12 cellular contexts compared by ENCODE assay signal in genomic region chr19:54509200-54509940, GRCh38. TPM values are rescaled to one million over a fixed set of nuclear protein-coding genes. Genes with fewer than 3 reads are reported as not detected.
DNase-seq lines count a peak whose midpoint lies in the region; ATAC-seq, FAIRE-seq and TF ChIP-seq lines count a peak whose summit lies in the region.
"Not testable (repeated sequence)": the region's sequence is repeated elsewhere in the genome, so short reads cannot be mapped to it uniquely, and the experiment has no call there.
"Had no signal": no experiment of that assay in that cellular context is flagged by ENCODE, and none has a peak within 500 bp of the region (broad histone marks: within the 10 kb centered on the region; RNA-seq: fewer than 3 reads in every experiment).

No MANE protein-coding gene starts in this region.

- TF ChIP-seq CTCF in A549 (IDR thresholded peaks at IDR 0.05); GM12878 (IDR thresholded peaks at IDR 0.05 in 2 of 3, conservative IDR thresholded peaks at IDR 0.05 in 1 of 3; ENCODE audit: control insufficient read depth in 2 of 3, extremely low read depth in 1 of 3, insufficient read depth in 1 of 3, low read depth in 3 of 3, low read length in 3 of 3): not testable (repeated sequence)

- peak; percentile 65 to 83 for ATAC-seq in A549
- ATAC-seq in SK-N-SH treated with all-trans-retinoic acid at 6 μM for 48 hours: peak; percentile 43; the same call in 2 of the 3 replicates
- ATAC-seq in activated CD8-positive, alpha-beta memory T cell treated with anti-CD3 and anti-CD28 coated beads, Interleukin-2, amount 10 ng/mL, durations not matched to agents 7 days and 5 days: peak; percentile 76
- peak; percentile 88 for ATAC-seq in GM12878
- peak; percentile 95 to 99 for ATAC-seq in naive B cell (ENCODE audit: low read depth in 2 of 2)
- peak; percentile 57 for ATAC-seq in stimulated activated naive CD8-positive, alpha-beta T cell treated with anti-CD3 and anti-CD28 coated beads, Interleukin-15, Interleukin-2, amounts not matched to agents 100 U/mL and 50 U/mL, for 24 hours

- H3K36me3 Mint-ChIP-seq in activated CD8-positive, alpha-beta memory T cell treated with anti-CD3 and anti-CD28 coated beads, Interleukin-2, amount 10 ng/mL, durations not matched to agents 7 days and 5 days; immature natural killer cell; naive B cell: not testable (repeated sequence)

- not testable (repeated sequence) for DNase-seq in A549 (ENCODE audit: low read depth in 1 of 2, low spot score in 1 of 2); GM18507 (ENCODE audit: extremely low spot score, insufficient read length, low read depth); activated CD8-positive, alpha-beta memory T cell treated with anti-CD3 and anti-CD28 coated beads, Interleukin-2, amount 10 ng/mL, durations not matched to agents 7 days and 5 days; GM12878 (ENCODE audit: low read depth, low spot score); immature natural killer cell
- peak; percentile 19 for DNase-seq in naive B cell
- DNase-seq in stimulated activated naive CD8-positive, alpha-beta T cell treated with anti-CD3 and anti-CD28 coated beads, Interleukin-15, Interleukin-2, amounts not matched to agents 100 U/mL and 50 U/mL, for 24 hours: peak; percentile 27

- BruUV-seq in GM12878 (replicated peaks; lab: Mats Ljungman, UMichigan): not testable (repeated sequence)

- H3K4me2 ChIP-seq in A549; GM12878 (ENCODE audit: control insufficient read depth, insufficient read depth): not testable (repeated sequence)

- not testable (repeated sequence) for H3K9me3 Mint-ChIP-seq in activated CD8-positive, alpha-beta memory T cell treated with anti-CD3 and anti-CD28 coated beads, Interleukin-2, amount 10 ng/mL, durations not matched to agents 7 days and 5 days (ENCODE audit: low read depth); immature natural killer cell; naive B cell

- intact Hi-C loops in GM12878 (cut with micrococcal nuclease; ENCODE audit: unreplicated experiment): not testable (repeated sequence)

- H3K4me1 ChIP-seq in A549; GM12878 (ENCODE audit: control insufficient read depth, insufficient read depth, low read length): not testable (repeated sequence)

- not testable (repeated sequence) for H3K79me2 ChIP-seq in GM12878 (ENCODE audit: control insufficient read depth, insufficient read depth, low read length)

- in situ Hi-C loops in GM12878 (cut with MboI): not testable (repeated sequence)

- SMC1A ChIA-PET in GM12878 (lab: Charles Lee; ENCODE audit: uncharacterized antibody, unreplicated experiment): not testable (repeated sequence)

- not testable (repeated sequence) for H3K9me3 ChIP-seq in A549; GM12878 (replicated peaks; ENCODE audit: control insufficient read depth, insufficient read depth, low read length)

- not testable (repeated sequence) for TF ChIP-seq POLR2A in A549 (IDR thresholded peaks at IDR 0.05; ENCODE audit: low read length); GM12878 (IDR thresholded peaks at IDR 0.05; ENCODE audit: low read depth, low read length)

- H3K4me1 Mint-ChIP-seq in activated CD8-positive, alpha-beta memory T cell treated with anti-CD3 and anti-CD28 coated beads, Interleukin-2, amount 10 ng/mL, durations not matched to agents 7 days and 5 days: peaks cover 12% of the 10 kb centered on the region
- H3K4me1 Mint-ChIP-seq in immature natural killer cell: peaks cover 48 to 53% of the 10 kb centered on the region in 2 donors
- H3K4me1 Mint-ChIP-seq in naive B cell: peaks cover 11 to 25% (median 24%) of the 10 kb centered on the region in 3 donors

- RAD21 ChIA-PET in GM12878 (lab: Charles Lee; ENCODE audit: unreplicated experiment): not testable (repeated sequence)

- H3K4me3 Mint-ChIP-seq in activated CD8-positive, alpha-beta memory T cell treated with anti-CD3 and anti-CD28 coated beads, Interleukin-2, amount 10 ng/mL, durations not matched to agents 7 days and 5 days: not testable (repeated sequence)
- H3K4me3 Mint-ChIP-seq in immature natural killer cell (peak overlapping the region in 4 of 5 donors; percentile 9 to 51 (median 27)), naive B cell (peak overlapping the region in 1 of 8 donors; percentile 32)

- 0% methylated on average over 4 of the region's 21 CpGs for WGBS in A549 (ENCODE audit: missing lambda C conversion rate)
- 46% methylated on average over 9 of the region's 21 CpGs for WGBS in GM12878 (ENCODE audit: insufficient coverage, insufficient replicate concordance, low lambda C conversion rate, missing lambda C conversion rate)

- H3K27ac Mint-ChIP-seq in activated CD8-positive, alpha-beta memory T cell treated with anti-CD3 and anti-CD28 coated beads, Interleukin-2, amount 10 ng/mL, durations not matched to agents 7 days and 5 days: not testable (repeated sequence)
- H3K27ac Mint-ChIP-seq in immature natural killer cell (peak overlapping the region in 1 of 6 donors; percentile 7), naive B cell (peak overlapping the region in 1 of 6 donors; percentile 20)

- not testable (repeated sequence) for H3K9ac ChIP-seq in GM12878 (ENCODE audit: control insufficient read depth, insufficient read depth, low read length)

- H2AFZ ChIP-seq in GM12878 (ENCODE audit: control insufficient read depth, low read depth, low read length): not testable (repeated sequence)

- FAIRE-seq in A549 (lab: Jason Lieb, UNC) (peak; percentile 63), GM18507 (lab: Jason Lieb, UNC) (peak; percentile 90), GM12878 (lab: Jason Lieb, UNC) (peak; percentile 96)

- not testable (repeated sequence) for H3K4me3 ChIP-seq in A549, GM12878

- POLR2A ChIA-PET in A549 (lab: Yijun Ruan, JAX); GM12878 (lab: Charles Lee): not testable (repeated sequence)

- H4K20me1 ChIP-seq in GM12878 (ENCODE audit: control insufficient read depth, insufficient read depth): not testable (repeated sequence)

- TF ChIP-seq RAD21 in A549 (conservative IDR thresholded peaks at IDR 0.05 in 1 of 2, IDR thresholded peaks at IDR 0.05 in 1 of 2); GM12878 (IDR thresholded peaks at IDR 0.05; ENCODE audit: insufficient read depth, low read depth, low read length): not testable (repeated sequence)

- H3K27me3 Mint-ChIP-seq in activated CD8-positive, alpha-beta memory T cell treated with anti-CD3 and anti-CD28 coated beads, Interleukin-2, amount 10 ng/mL, durations not matched to agents 7 days and 5 days: peaks cover 16% of the 10 kb centered on the region
- peaks cover 0 to 10% (median 8%) of the 10 kb centered on the region in 3 donors for H3K27me3 Mint-ChIP-seq in immature natural killer cell (ENCODE audit: low read depth in 3 of 3)
- peaks cover 19 to 49% (median 45%) of the 10 kb centered on the region in 3 donors for H3K27me3 Mint-ChIP-seq in naive B cell

- not testable (repeated sequence) for H3K27me3 ChIP-seq in GM12878 (replicated peaks in 1 of 2; ENCODE audit: control insufficient read depth in 2 of 2, insufficient read depth in 2 of 2, low read length in 1 of 2)

- H3K36me3 ChIP-seq in GM12878 (ENCODE audit: control insufficient read depth in 2 of 2, insufficient read depth in 2 of 2, low read length in 1 of 2): not testable (repeated sequence)

- H3K27ac ChIP-seq in A549; GM12878 (ENCODE audit: control insufficient read depth, insufficient read depth): not testable (repeated sequence)

- TF ChIP-seq EP300 in A549 (IDR thresholded peaks at IDR 0.05); GM12878 (IDR thresholded peaks at IDR 0.05; ENCODE audit: borderline replicate concordance in 1 of 2, control insufficient read depth in 1 of 2, low read depth in 2 of 2, low read length in 2 of 2): not testable (repeated sequence)

- CTCF ChIA-PET in A549 (lab: Yijun Ruan, JAX); activated CD8-positive, alpha-beta memory T cell treated with anti-CD3 and anti-CD28 coated beads, Interleukin-2, amount 10 ng/mL, durations not matched to agents 7 days and 5 days (lab: Charles Lee): not testable (repeated sequence)
- CTCF ChIA-PET in GM12878 (lab: Yijun Ruan, JAX): interaction anchor here (0.7 kb wide), 1 partner anchor 14 kb away, joined by 3 read pairs; no protein-coding TSS in a partner anchor

RNA-seq across cellular contexts. Expression of gene LAIR2, which starts 6.7 kb away (rescaled TPM):
- polyA plus RNA-seq in A549 (2011; rRNA removed) (not detected in 2 replicates), A549 (2017; fragmentation: RNase III; extraction: RNeasy Plus Mini Kit Qiagen cat#74134 plus additional on column Dnase treatment) (not detected in 3 replicates), GM12878 (2011; rRNA removed) (0.26 TPM in 1 of 2 replicates, not detected in the other), GM12878 (2014; fragmentation: Illumina TruSeq; extraction: Trizol) (not detected in 2 replicates), GM12878 (2014; fragmentation: Nextera tagmentation; extraction: Ambion mirVana) (not detected), GM12878 (2014; rRNA removed) (not detected in 2 replicates), GM12878 (2016; fragmentation: Nextera tagmentation; extraction: Ambion mirVana) (not detected), immature natural killer cell (100 to 1,000 TPM in 2 of 3 donors, 10 to 100 TPM in 1; 77.7 to 463 (median 183) TPM), naive B cell (ENCODE audit: low read depth in 6 of 6) (under 1 TPM in 3 of 6 donors, not detected in 3; 0.55 to 0.93 (median 0.66) TPM)
- not detected in 2 replicates for polyA plus RNA-seq in A549 (2012; cell fraction: cytosol; rRNA removed)
- not detected in 2 replicates for polyA plus RNA-seq in A549 (2012; cell fraction: nucleus; rRNA removed)
- polyA minus RNA-seq in A549 (2011; rRNA and poly(A)+ RNA removed): not detected in 2 replicates
- 1 to 10 TPM; 1.4 to 6.8 TPM for total RNA-seq in activated CD8-positive, alpha-beta memory T cell treated with anti-CD3 and anti-CD28 coated beads, Interleukin-2, amount 10 ng/mL, durations not matched to agents 7 days and 5 days
- total RNA-seq in GM12878 (2013; cell fraction: nucleolus; rRNA removed): not detected in 2 replicates
- total RNA-seq in GM12878 (2014; rRNA removed) (not detected in 2 replicates), GM12878 (2014; rRNA removed; fragmentation: Illumina TruSeq; extraction: Trizol) (not detected in 2 replicates), GM12878 (2021) (not detected in 2 replicates)
- polyA plus RNA-seq in GM12878 (2011; ENCODE audit: low read depth): not detected
- polyA plus RNA-seq in GM12878 (2011; cell fraction: cytosol; rRNA removed): 0.27 and 0.40 TPM in 2 replicates
- 0.54 TPM in 1 of 2 replicates, not detected in the other for polyA plus RNA-seq in GM12878 (2011; cell fraction: nucleus; rRNA removed)
- polyA plus RNA-seq in GM12878 (2012): 0.18 TPM in 1 of 2 replicates, not detected in the other
- not detected in 2 replicates for polyA minus RNA-seq in GM12878 (2011; rRNA and poly(A)+ RNA removed)
- polyA minus RNA-seq in GM12878 (2011; cell fraction: cytosol; rRNA and poly(A)+ RNA removed): not detected in 2 replicates
- not detected in 2 replicates for polyA minus RNA-seq in GM12878 (2011; cell fraction: nucleus; rRNA and poly(A)+ RNA removed)
- total RNA-seq: A172, Daoy, H7, MCF 10A had no signal

RNA-seq across cellular contexts. Expression of gene CDC42EP5, which starts 36.3 kb away (rescaled TPM):
- polyA plus RNA-seq in A549 (2011; rRNA removed) (not detected in 2 replicates), A549 (2017; fragmentation: RNase III; extraction: RNeasy Plus Mini Kit Qiagen cat#74134 plus additional on column Dnase treatment) (not detected in 3 replicates), GM12878 (2011; rRNA removed) (0.40 and 0.42 TPM in 2 replicates), GM12878 (2014; fragmentation: Illumina TruSeq; extraction: Trizol) (not detected in 2 replicates), GM12878 (2014; fragmentation: Nextera tagmentation; extraction: Ambion mirVana) (not detected), GM12878 (2014; rRNA removed) (1.1 and 1.4 TPM in 2 replicates), GM12878 (2016; fragmentation: Nextera tagmentation; extraction: Ambion mirVana) (not detected), immature natural killer cell (not detected), naive B cell (ENCODE audit: low read depth in 6 of 6) (not detected)
- polyA plus RNA-seq in A549 (2012; cell fraction: cytosol; rRNA removed): 0.16 TPM in 1 of 2 replicates, not detected in the other
- not detected in 2 replicates for polyA plus RNA-seq in A549 (2012; cell fraction: nucleus; rRNA removed)
- polyA minus RNA-seq in A549 (2011; rRNA and poly(A)+ RNA removed): not detected in 2 replicates
- total RNA-seq in activated CD8-positive, alpha-beta memory T cell treated with anti-CD3 and anti-CD28 coated beads, Interleukin-2, amount 10 ng/mL, durations not matched to agents 7 days and 5 days: under 1 TPM in 1 of 2 experiments, not detected in 1; 0.61 TPM
- 3.9 and 7.3 TPM in 2 replicates for total RNA-seq in GM12878 (2013; cell fraction: nucleolus; rRNA removed)
- total RNA-seq in GM12878 (2014; rRNA removed) (1.3 and 1.8 TPM in 2 replicates), GM12878 (2014; rRNA removed; fragmentation: Illumina TruSeq; extraction: Trizol) (1.2 TPM in 1 of 2 replicates, not detected in the other), GM12878 (2021) (1.4 and 1.5 TPM in 2 replicates)
- polyA plus RNA-seq in GM12878 (2011; ENCODE audit: low read depth): not detected
- polyA plus RNA-seq in GM12878 (2011; cell fraction: cytosol; rRNA removed): 0.81 and 1.2 TPM in 2 replicates
- polyA plus RNA-seq in GM12878 (2011; cell fraction: nucleus; rRNA removed): 0.23 and 0.99 TPM in 2 replicates
- polyA plus RNA-seq in GM12878 (2012): 0.49 and 0.79 TPM in 2 replicates
- polyA minus RNA-seq in GM12878 (2011; rRNA and poly(A)+ RNA removed): not detected in 2 replicates
- not detected in 2 replicates for polyA minus RNA-seq in GM12878 (2011; cell fraction: cytosol; rRNA and poly(A)+ RNA removed)
- not detected in 2 replicates for polyA minus RNA-seq in GM12878 (2011; cell fraction: nucleus; rRNA and poly(A)+ RNA removed)

RNA-seq across cellular contexts. Expression of gene LENG9, which starts 45.8 kb away (rescaled TPM):
- polyA plus RNA-seq in A549 (2011; rRNA removed) (1.9 and 2.1 TPM in 2 replicates), A549 (2017; fragmentation: RNase III; extraction: RNeasy Plus Mini Kit Qiagen cat#74134 plus additional on column Dnase treatment) (3.8 to 4.9 TPM (median 4.1 TPM) in 3 replicates), GM12878 (2011; rRNA removed) (0.09 and 0.20 TPM in 2 replicates), GM12878 (2014; fragmentation: Illumina TruSeq; extraction: Trizol) (0.11 and 0.46 TPM in 2 replicates), GM12878 (2014; fragmentation: Nextera tagmentation; extraction: Ambion mirVana) (1 to 10 TPM in 1 of 2 experiments, under 1 TPM in 1; 0.18 to 1.7 TPM), GM12878 (2014; rRNA removed) (2.1 and 2.7 TPM in 2 replicates), GM12878 (2016; fragmentation: Nextera tagmentation; extraction: Ambion mirVana) (under 1 TPM in 1 of 2 experiments, not detected in 1; 0.09 TPM), immature natural killer cell (under 1 TPM in 1 of 3 donors, not detected in 2; 0.75 TPM), naive B cell (ENCODE audit: low read depth in 6 of 6) (under 1 TPM in 5 of 6 donors, not detected in 1; 0.20 to 0.62 (median 0.31) TPM)
- 1.6 and 2.8 TPM in 2 replicates for polyA plus RNA-seq in A549 (2012; cell fraction: cytosol; rRNA removed)
- polyA plus RNA-seq in A549 (2012; cell fraction: nucleus; rRNA removed): 2.2 and 4.1 TPM in 2 replicates
- polyA minus RNA-seq in A549 (2011; rRNA and poly(A)+ RNA removed): 3.7 and 5.1 TPM in 2 replicates
- 1 to 10 TPM; 6.3 to 7.2 TPM for total RNA-seq in activated CD8-positive, alpha-beta memory T cell treated with anti-CD3 and anti-CD28 coated beads, Interleukin-2, amount 10 ng/mL, durations not matched to agents 7 days and 5 days
- total RNA-seq in GM12878 (2013; cell fraction: nucleolus; rRNA removed): 3.4 and 4.5 TPM in 2 replicates
- total RNA-seq in GM12878 (2014; rRNA removed) (2.9 and 4.0 TPM in 2 replicates), GM12878 (2014; rRNA removed; fragmentation: Illumina TruSeq; extraction: Trizol) (0.76 and 0.78 TPM in 2 replicates), GM12878 (2021) (2.5 and 3.5 TPM in 2 replicates)
- 0.26 TPM for polyA plus RNA-seq in GM12878 (2011; ENCODE audit: low read depth)
- 0.27 and 0.55 TPM in 2 replicates for polyA plus RNA-seq in GM12878 (2011; cell fraction: cytosol; rRNA removed)
- polyA plus RNA-seq in GM12878 (2011; cell fraction: nucleus; rRNA removed): 0.67 and 0.78 TPM in 2 replicates
- 1.1 and 1.8 TPM in 2 replicates for polyA plus RNA-seq in GM12878 (2012)
- 0.22 and 1.8 TPM in 2 replicates for polyA minus RNA-seq in GM12878 (2011; rRNA and poly(A)+ RNA removed)
- polyA minus RNA-seq in GM12878 (2011; cell fraction: cytosol; rRNA and poly(A)+ RNA removed): 1.2 and 1.7 TPM in 2 replicates
- polyA minus RNA-seq in GM12878 (2011; cell fraction: nucleus; rRNA and poly(A)+ RNA removed): 2.8 and 3.3 TPM in 2 replicates
- total RNA-seq: A172 had no signal

Comparison
In these comparisons a context has a peak if more than half of its experiments do, and no peak if none do; other contexts are left out.
1. ATAC-seq: peak in every context shown above with its lines; median percentile 97 in naive B cell; 88 in GM12878; 76 in activated CD8-positive, alpha-beta memory T cell treated with anti-CD3 and anti-CD28 coated beads, Interleukin-2, amount 10 ng/mL, durations not matched to agents 7 days and 5 days; 74 in A549; 57 in stimulated activated naive CD8-positive, alpha-beta T cell treated with anti-CD3 and anti-CD28 coated beads, Interleukin-15, Interleukin-2, amounts not matched to agents 100 U/mL and 50 U/mL, for 24 hours; 43 in SK-N-SH treated with all-trans-retinoic acid at 6 μM for 48 hours.
2. RNA of gene LAIR2, which starts 6.7 kb away (polyA plus RNA-seq): 77.7 to 463 TPM in immature natural killer cell; 0.55 to 0.93 TPM in naive B cell, not detected in A549 and 0.18 to 0.54 TPM in GM12878; every median in the first group is over 10 times any median in the second.